Comparison of ENCODE assay signal across 13 cellular contexts in the genomic region with DNA sequence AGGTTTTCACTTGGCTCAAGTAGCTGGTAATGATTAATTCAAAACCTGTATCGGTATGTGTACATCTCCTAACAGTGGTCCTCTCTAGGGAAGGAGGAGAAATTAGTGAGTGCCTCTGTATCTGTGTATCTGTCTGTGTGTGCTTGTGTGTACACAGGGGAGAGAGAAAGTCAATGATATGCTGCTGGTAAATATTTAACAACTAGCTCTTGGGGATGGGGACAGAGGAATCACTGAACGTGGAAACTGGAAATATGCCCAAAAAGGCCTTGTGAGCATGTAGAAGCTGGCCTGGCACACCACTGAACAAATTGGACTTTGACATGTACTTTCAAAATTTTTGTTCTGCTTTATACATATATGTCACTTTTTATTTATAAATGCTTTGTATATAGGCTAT.
DNase-seq lines count a peak whose midpoint lies in the region; ATAC-seq and TF ChIP-seq lines count a peak whose summit lies in the region.
"Had no signal": no experiment of that assay in that cellular context is flagged by ENCODE, and none has a peak within 500 bp of the region (broad histone marks: within the 10 kb centered on the region; RNA-seq: fewer than 3 reads in every experiment).

No MANE protein-coding gene starts in this region.

- H2AK5ac ChIP-seq in mesenchymal stem cell (ENCODE audit: low read length, severe bottlenecking) = no peak overlapping the region

- H3K27ac ChIP-seq in body of pancreas = peak overlapping the region in 1 of 4 donors; percentile 66
- no peak overlapping the region for H3K27ac ChIP-seq in sigmoid colon
- no peak overlapping the region for H3K27ac ChIP-seq in mesenchymal stem cell (ENCODE audit: low read length, poor library complexity, severe bottlenecking)
- H3K27ac ChIP-seq: parathyroid adenoma had no signal

- TF ChIP-seq CTCF in body of pancreas (IDR thresholded peaks at IDR 0.05) = no peak
- TF ChIP-seq CTCF in sigmoid colon (IDR thresholded peaks at IDR 0.05) = no peak

- no peak overlapping the region for H3K4ac ChIP-seq in mesenchymal stem cell (ENCODE audit: low read depth in 1 of 2, low read length in 2 of 2)

- intact Hi-C loops in body of pancreas (cut with DNase I) = no loop called here
- intact Hi-C loops in sigmoid colon (cut with DNase I) = no loop called here

- H3K4me1 ChIP-seq in body of pancreas (peaks cover 22% of the 10 kb centered on the region), sigmoid colon (peaks cover 0 to 13% (median 5%) of the 10 kb centered on the region in 4 donors), mesenchymal stem cell (ENCODE audit: control insufficient read depth, insufficient read depth, low read depth, low read length) (no peaks in the 10 kb centered on the region), HAP-1 (no peaks in the 10 kb centered on the region)
- H3K4me1 ChIP-seq: parathyroid adenoma had no signal

- H3K27me3 Mint-ChIP-seq in naive thymus-derived CD8-positive, alpha-beta T cell = no peaks in the 10 kb centered on the region

- no peak overlapping the region for H3K9ac ChIP-seq in mesenchymal stem cell (ENCODE audit: low read length)
- H3K9ac ChIP-seq: parathyroid adenoma had no signal

- no peak overlapping the region for H2BK120ac ChIP-seq in mesenchymal stem cell (ENCODE audit: low read depth, low read length)

- DNase-seq in body of pancreas = peak; percentile 16 to 68 (median 38)
- no peak for DNase-seq in naive thymus-derived CD8-positive, alpha-beta T cell
- no peak for DNase-seq in sigmoid colon
- DNase-seq in mesenchymal stem cell = no peak
- DNase-seq in HAP-1 (ENCODE audit: low spot score in 2 of 2) = no peak
- DNase-seq: activated CD8-positive, alpha-beta memory T cell treated with anti-CD3 and anti-CD28 coated beads, Interleukin-2, amount 50 U/mL, for 4 hours; amniotic stem cell; effector CD8-positive, alpha-beta T cell; NCI-H1417 treated with DMSO at 0.1 percent for 48 hours had no signal

- no peak overlapping the region for H3K4me3 Mint-ChIP-seq in naive thymus-derived CD8-positive, alpha-beta T cell

- no peak overlapping the region for H3K23ac ChIP-seq in mesenchymal stem cell (ENCODE audit: low read length in 2 of 2)

- no peak overlapping the region for H4K91ac ChIP-seq in mesenchymal stem cell (ENCODE audit: low read length)

- peaks cover 0 to 2% (median 0%) of the 10 kb centered on the region in 9 donors for H3K9me3 Mint-ChIP-seq in naive thymus-derived CD8-positive, alpha-beta T cell

- no peak for TF ChIP-seq EP300 in sigmoid colon (IDR thresholded peaks at IDR 0.05)

- ATAC-seq in GM18498 (IDR thresholded peaks at IDR 0.05; ENCODE audit: unreplicated experiment) (peak; percentile 32), GM21528 (IDR thresholded peaks at IDR 0.05; ENCODE audit: low FRiP score, unreplicated experiment) (peak; percentile 22), HG03175 (IDR thresholded peaks at IDR 0.05; ENCODE audit: unreplicated experiment) (peak; percentile 44), body of pancreas (peak; percentile 34)
- no peak for ATAC-seq in naive thymus-derived CD8-positive, alpha-beta T cell

- in situ Hi-C loops in HAP-1 (cut with MboI; ENCODE audit: low sequenced_read_pairs) = no loop called here

- H3K27me3 ChIP-seq in body of pancreas (no peaks in the 10 kb centered on the region), sigmoid colon (no peaks in the 10 kb centered on the region), mesenchymal stem cell (ENCODE audit: control insufficient read depth in 1 of 2, insufficient read depth in 1 of 2, low read length in 2 of 2) (no peaks in the 10 kb centered on the region), HAP-1 (ENCODE audit: low read depth) (no peaks in the 10 kb centered on the region)

- no peak overlapping the region for H2BK5ac ChIP-seq in mesenchymal stem cell (ENCODE audit: low read depth, low read length, poor library complexity, severe bottlenecking)

- POLR2A ChIA-PET in naive thymus-derived CD8-positive, alpha-beta T cell (lab: Charles Lee) = interaction anchor here (0.6 kb wide), 1 partner anchor 198 kb away, joined by 4 read pairs; no protein-coding TSS in a partner anchor

- no peak overlapping the region for H3K14ac ChIP-seq in mesenchymal stem cell (ENCODE audit: low read length in 2 of 2)

- no peak overlapping the region for H3K4me2 ChIP-seq in mesenchymal stem cell (ENCODE audit: low read length, poor library complexity, severe bottlenecking)

- H3K36me3 Mint-ChIP-seq in naive thymus-derived CD8-positive, alpha-beta T cell = no peaks in the 10 kb centered on the region

- H3K79me1 ChIP-seq in mesenchymal stem cell (replicated peaks; ENCODE audit: low read length, poor library complexity, severe bottlenecking) = no peaks in the 10 kb centered on the region

- H3K36me3 ChIP-seq in body of pancreas (replicated peaks in 1 of 2; ENCODE audit: insufficient read depth in 1 of 2, low read depth in 2 of 2) (no peaks in the 10 kb centered on the region), sigmoid colon (peaks cover 0 to 35% (median 13%) of the 10 kb centered on the region in 4 donors), mesenchymal stem cell (ENCODE audit: control insufficient read depth in 1 of 2, insufficient read depth in 2 of 2, low read depth in 1 of 2, low read length in 2 of 2) (peaks cover 0 to 39% of the 10 kb centered on the region in 2 experiments), HAP-1 (replicated peaks) (no peaks in the 10 kb centered on the region)

- H2BK15ac ChIP-seq in mesenchymal stem cell (ENCODE audit: low read depth, poor library complexity, severe bottlenecking) = no peak overlapping the region

- TF ChIP-seq POLR2A in body of pancreas (IDR thresholded peaks at IDR 0.05) = no peak
- TF ChIP-seq POLR2A in sigmoid colon (IDR thresholded peaks at IDR 0.05) = no peak

- H4K8ac ChIP-seq in mesenchymal stem cell (ENCODE audit: low read length) = no peak overlapping the region

- H3K4me1 Mint-ChIP-seq in naive thymus-derived CD8-positive, alpha-beta T cell = peaks cover 0 to 53% (median 0%) of the 10 kb centered on the region in 4 donors

- whole genome bisulfite sequencing in body of pancreas, 2 donors = 19 to 20% methylated on average over 2 of the region's 2 CpGs
- 16 to 63% methylated on average over 2 of the region's 2 CpGs for WGBS in sigmoid colon, 2 donors
- WGBS in mesenchymal stem cell = 78% methylated on average over 2 of the region's 2 CpGs

- no peaks in the 10 kb centered on the region for H3K9me3 ChIP-seq in body of pancreas
- no peaks in the 10 kb centered on the region for H3K9me3 ChIP-seq in sigmoid colon
- H3K9me3 ChIP-seq in mesenchymal stem cell (ENCODE audit: control insufficient read depth, low read length) = no peaks in the 10 kb centered on the region
- no peaks in the 10 kb centered on the region for H3K9me3 ChIP-seq in HAP-1

- H3K4me3 ChIP-seq in body of pancreas (no peak overlapping the region), sigmoid colon (no peak overlapping the region), mesenchymal stem cell (ENCODE audit: insufficient read depth in 1 of 2, low read depth in 1 of 2, low read length in 2 of 2) (no peak overlapping the region), HAP-1 (no peak overlapping the region)

- no peak overlapping the region for H2BK12ac ChIP-seq in mesenchymal stem cell (ENCODE audit: low read length in 2 of 2)

- H2AFZ ChIP-seq in mesenchymal stem cell (ENCODE audit: low read depth, low read length) = no peak overlapping the region
- H2AFZ ChIP-seq: parathyroid adenoma had no signal

- no peak overlapping the region for H3K18ac ChIP-seq in mesenchymal stem cell (ENCODE audit: low read depth in 1 of 2, low read length in 2 of 2)

- peak overlapping the region in 1 of 10 donors; percentile 67 for H3K27ac Mint-ChIP-seq in naive thymus-derived CD8-positive, alpha-beta T cell

Comparison
In these comparisons a context has a peak if more than half of its experiments do, and no peak if none do; other contexts are left out.
1. ATAC-seq: peak in GM18498 (single experiment), GM21528 (single experiment), HG03175 (single experiment) and body of pancreas (single experiment); none in naive thymus-derived CD8-positive, alpha-beta T cell (0 of 2).
2. DNase-seq: peak in body of pancreas (4 of 4); none in naive thymus-derived CD8-positive, alpha-beta T cell (0 of 10), sigmoid colon (single experiment), mesenchymal stem cell (single experiment) and HAP-1 (0 of 2).